Comparison of ENCODE assay signal across 20 cellular contexts in genomic region chr19:36028313-36029041, GRCh38.
"Had no signal": no experiment of that assay in that cellular context is flagged by ENCODE, and none has a peak within 500 bp of the region (broad histone marks: within the 10 kb centered on the region; RNA-seq: fewer than 3 reads in every experiment).

No MANE protein-coding gene starts in this region.

- ATAC-seq: activated CD4-positive, alpha-beta T cell treated with anti-CD3 and anti-CD28 coated beads for 36 hours; lower lobe of right lung; pancreas; stimulated activated naive B cell treated with anti-CD40 and anti-IgM and Interleukin-4, amounts not matched to agents 10 μg/mL and 1 μg/mL and 100 μg/mL, for 72 hours; T-helper 17 cell had no signal

- H3K36me3 ChIP-seq: pancreas, thyroid gland had no signal

- H3K27ac Mint-ChIP-seq: activated CD4-positive, alpha-beta T cell treated with anti-CD3 and anti-CD28 coated beads for 36 hours; activated naive CD8-positive, alpha-beta T cell treated with anti-CD3 and anti-CD28 coated beads for 36 hours; activated T-helper 1 cell treated with anti-CD3 and anti-CD28 coated beads, Interleukin-12 subunit alpha, Interleukin-12 subunit beta, Interleukin-2, Interleukin-4 antibody, amounts not matched to agents 30 ng/mL and 10 ng/mL and 1 ng/mL, durations not matched to agents 14 hours and 24 hours and 36 hours; endodermal cell; stimulated activated naive B cell treated with anti-CD40 and anti-IgM and Interleukin-4, amounts not matched to agents 10 μg/mL and 1 μg/mL and 100 μg/mL, for 72 hours had no signal

- H3K9me3 Mint-ChIP-seq: activated naive CD8-positive, alpha-beta T cell treated with anti-CD3 and anti-CD28 coated beads for 36 hours; activated T-helper 1 cell treated with anti-CD3 and anti-CD28 coated beads, Interleukin-12 subunit alpha, Interleukin-12 subunit beta, Interleukin-2, Interleukin-4 antibody, amounts not matched to agents 30 ng/mL and 10 ng/mL and 1 ng/mL, durations not matched to agents 14 hours and 24 hours and 36 hours; endodermal cell; stimulated activated naive B cell treated with anti-CD40 and anti-IgM and Interleukin-4, amounts not matched to agents 10 μg/mL and 1 μg/mL and 100 μg/mL, for 72 hours had no signal

- H3K4me1 Mint-ChIP-seq: endodermal cell had no signal

- DNase-seq: activated CD4-positive, alpha-beta T cell treated with anti-CD3 and anti-CD28 coated beads for 36 hours; activated CD4-positive, alpha-beta T cell treated with anti-CD3 and anti-CD28 coated beads, Interleukin-2, amount 50 U/mL, for 48 hours; activated gamma-delta T cell treated with Interleukin-2 at 50 U/mL for 16 hours; activated naive CD8-positive, alpha-beta T cell treated with anti-CD3 and anti-CD28 coated beads for 36 hours; activated T-cell treated with anti-CD3 and anti-CD28 coated beads for 4 hours; amniotic stem cell; central memory CD4-positive, alpha-beta T cell; endodermal cell; foreskin melanocyte; glutamatergic neuron; lower lobe of right lung; pancreas; sigmoid colon; stimulated activated CD4-positive, alpha-beta T cell treated with anti-CD3 and anti-CD28 coated beads, Interleukin-4, amount 100 ng/mL, for 24 hours; stimulated activated naive B cell treated with anti-CD40 and anti-IgM and Interleukin-4, amounts not matched to agents 10 μg/mL and 1 μg/mL and 100 μg/mL, for 72 hours; T-helper 17 cell; thyroid gland; WERI-Rb-1 had no signal

- H3K9me3 ChIP-seq: lower lobe of right lung, pancreas, sigmoid colon, thyroid gland had no signal

- H3K4me1 ChIP-seq: pancreas had no signal

- H3K27ac ChIP-seq: epithelial cell of prostate, lower lobe of right lung, pancreas, sigmoid colon, thyroid gland, WERI-Rb-1 had no signal

- H3K4me3 ChIP-seq: lower lobe of right lung, pancreas, sigmoid colon, thyroid gland had no signal

- H3K4me3 Mint-ChIP-seq: activated CD4-positive, alpha-beta T cell treated with anti-CD3 and anti-CD28 coated beads for 36 hours; activated naive CD8-positive, alpha-beta T cell treated with anti-CD3 and anti-CD28 coated beads for 36 hours; activated T-helper 1 cell treated with anti-CD3 and anti-CD28 coated beads, Interleukin-12 subunit alpha, Interleukin-12 subunit beta, Interleukin-2, Interleukin-4 antibody, amounts not matched to agents 30 ng/mL and 10 ng/mL and 1 ng/mL, durations not matched to agents 14 hours and 24 hours and 36 hours; endodermal cell; stimulated activated naive B cell treated with anti-CD40 and anti-IgM and Interleukin-4, amounts not matched to agents 10 μg/mL and 1 μg/mL and 100 μg/mL, for 72 hours; T-helper 17 cell had no signal

- H3K27me3 Mint-ChIP-seq: activated CD4-positive, alpha-beta T cell treated with anti-CD3 and anti-CD28 coated beads for 36 hours; activated naive CD8-positive, alpha-beta T cell treated with anti-CD3 and anti-CD28 coated beads for 36 hours; T-helper 17 cell had no signal
